ENCODE assay signal across 12 cellular contexts in the genomic region with DNA sequence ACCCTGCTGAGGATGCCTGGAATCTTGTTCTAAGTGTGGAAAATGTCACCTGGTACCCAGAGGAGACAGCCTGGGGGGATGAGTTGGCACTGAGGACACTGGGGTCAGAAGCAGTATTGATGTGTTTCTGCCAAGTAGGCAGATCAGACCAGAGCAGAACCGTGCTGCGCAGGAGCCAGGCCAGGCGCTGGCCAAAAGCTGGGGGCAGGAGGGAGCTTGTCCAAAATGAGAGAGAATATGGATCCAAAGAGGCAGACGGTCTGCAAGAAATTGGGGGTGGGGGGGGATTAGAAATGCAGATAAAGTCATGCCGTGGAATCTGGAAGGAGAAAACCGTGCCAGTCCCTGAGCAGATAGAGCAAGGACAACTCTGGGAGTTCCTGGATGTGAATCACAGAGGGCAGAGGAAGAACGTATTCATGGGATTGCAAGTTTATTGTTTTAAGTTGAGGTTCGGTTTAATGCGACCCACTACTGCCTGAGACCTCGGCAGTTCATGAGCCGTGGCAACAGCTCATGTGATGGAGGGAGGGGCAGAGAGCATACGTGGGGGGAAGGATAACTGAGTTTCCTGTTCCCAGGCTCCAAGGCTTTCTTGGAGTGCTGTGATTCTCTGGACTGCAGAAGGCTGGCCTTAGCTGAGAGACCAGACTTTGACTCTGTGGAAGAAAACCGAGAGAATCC.
DNase-seq lines count a peak whose midpoint lies in the region; ATAC-seq lines count a peak whose summit lies in the region.
"Had no signal": no experiment of that assay in that cellular context is flagged by ENCODE, and none has a peak within 500 bp of the region (broad histone marks: within the 10 kb centered on the region; RNA-seq: fewer than 3 reads in every experiment).

No MANE protein-coding gene starts in this region.

- peaks cover 21% of the 10 kb centered on the region for H3K4me1 ChIP-seq in stomach smooth muscle (ENCODE audit: control insufficient read depth, insufficient read depth, low read length)
- H3K4me1 ChIP-seq: upper lobe of right lung had no signal

- no peaks in the 10 kb centered on the region for H3K27me3 ChIP-seq in stomach smooth muscle (ENCODE audit: control insufficient read depth in 1 of 2, insufficient read depth in 2 of 2, low read length in 2 of 2)
- H3K27me3 ChIP-seq: upper lobe of right lung had no signal

- peak overlapping the region; percentile 37 to 47 for H3K4me3 ChIP-seq in stomach smooth muscle (ENCODE audit: low read length in 2 of 2)
- H3K4me3 ChIP-seq: upper lobe of right lung had no signal

- intact Hi-C loops in posterior vena cava (cut with DNase I): no loop called here

- DNase-seq in LHCN-M2 (ENCODE audit: low read depth): peak; percentile 78
- DNase-seq in dermis blood vessel endothelial cell: peak; percentile 48
- DNase-seq in left lobe of liver (ENCODE audit: low spot score): no peak
- DNase-seq in posterior vena cava (ENCODE audit: low spot score): no peak
- DNase-seq: activated CD8-positive, alpha-beta memory T cell treated with anti-CD3 and anti-CD28 coated beads, Interleukin-2, amount 50 U/mL, for 48 hours; MM.1S; NCI-H748 treated with DMSO at 0.1 percent for 48 hours; upper lobe of right lung had no signal

- ATAC-seq in left lobe of liver (peak; percentile 36), GM19328 (IDR thresholded peaks at IDR 0.05; ENCODE audit: unreplicated experiment) (no peak), GM21381 (IDR thresholded peaks at IDR 0.05; ENCODE audit: unreplicated experiment) (no peak), HG02852 (IDR thresholded peaks at IDR 0.05; ENCODE audit: unreplicated experiment) (no peak)
- ATAC-seq: upper lobe of right lung had no signal

- no peaks in the 10 kb centered on the region for H3K9me3 ChIP-seq in stomach smooth muscle (ENCODE audit: control insufficient read depth in 2 of 2, low read length in 2 of 2)
- H3K9me3 ChIP-seq: upper lobe of right lung had no signal

- H3K9ac ChIP-seq in stomach smooth muscle (ENCODE audit: low read length in 2 of 2): peak overlapping the region; percentile 25 to 47

- H3K36me3 ChIP-seq in stomach smooth muscle (ENCODE audit: control insufficient read depth in 2 of 2, insufficient read depth in 2 of 2, low read length in 2 of 2): no peaks in the 10 kb centered on the region
- H3K36me3 ChIP-seq: upper lobe of right lung had no signal

- H3K27ac ChIP-seq in stomach smooth muscle (ENCODE audit: low read length): peak overlapping the region; percentile 53
- H3K27ac ChIP-seq: upper lobe of right lung had no signal

Comparison
In these comparisons a context has a peak if more than half of its experiments do, and no peak if none do; other contexts are left out.
1. DNase-seq: peak in LHCN-M2 (single experiment) and dermis blood vessel endothelial cell (single experiment); none in left lobe of liver (single experiment) and posterior vena cava (single experiment).